ENCODE assay signal across 1 cellular context in genomic region chr9:131496844-131497425, GRCh38.
TF ChIP-seq lines count a peak whose summit lies in the region.

No MANE protein-coding gene starts in this region.

TF ChIP-seq in H1, 55 proteins besides CTCF, POLR2A, EP300 and RAD21:
- TF ChIP-seq BCL11A (IDR thresholded peaks at IDR 0.05; ENCODE audit: low read depth in 2 of 2, low read length in 2 of 2): no peak
- no peak for TF ChIP-seq GABPA (IDR thresholded peaks at IDR 0.05; ENCODE audit: borderline replicate concordance, insufficient read depth, low read length)
- no peak for TF ChIP-seq RNF2 (IDR thresholded peaks at IDR 0.05; ENCODE audit: borderline replicate concordance, low read depth, low read length, missing control alignments, poor library complexity, severe bottlenecking)
- no peak for TF ChIP-seq CREB1 (IDR thresholded peaks at IDR 0.05)
- no peak for TF ChIP-seq RBBP5 (IDR thresholded peaks at IDR 0.05; ENCODE audit: borderline replicate concordance, low read depth, low read length)
- TF ChIP-seq ATF2 (IDR thresholded peaks at IDR 0.05; ENCODE audit: low read length): no peak
- no peak for TF ChIP-seq CHD7 (IDR thresholded peaks at IDR 0.05; ENCODE audit: insufficient replicate concordance, low read length)
- TF ChIP-seq SIN3A (conservative IDR thresholded peaks at IDR 0.05 in 1 of 2, IDR thresholded peaks at IDR 0.05 in 1 of 2; ENCODE audit: low read depth in 1 of 2, low read length in 2 of 2): no peak
- no peak for TF ChIP-seq TBP (IDR thresholded peaks at IDR 0.05; ENCODE audit: low read depth, low read length)
- no peak for TF ChIP-seq SP2 (IDR thresholded peaks at IDR 0.05; ENCODE audit: low read length)
TF ChIP-seq in H1: peak in this region for 0.
